8 cellular contexts compared by ENCODE assay signal in genomic region chr2:218272531-218273212, GRCh38. TPM values are rescaled to one million over a fixed set of nuclear protein-coding genes. Genes with fewer than 3 reads are reported as not detected.
A peak's percentile ranks its signal among the peaks of the same experiment; 100 is the strongest.
DNase-seq lines count a peak whose midpoint lies in the region; ATAC-seq and TF ChIP-seq lines count a peak whose summit lies in the region.

No MANE protein-coding gene starts in this region.

- no peak for TF ChIP-seq POLR2A in breast epithelium (IDR thresholded peaks at IDR 0.05)

- H3K36me3 ChIP-seq in Caco-2 (ENCODE audit: control insufficient read depth, insufficient read depth, low read length) (peaks cover 4% of the 10 kb centered on the region; the same call in 1 of the 2 replicates), WERI-Rb-1 (peaks cover 24% of the 10 kb centered on the region), breast epithelium (peaks cover 13% of the 10 kb centered on the region), kidney epithelial cell (ENCODE audit: control insufficient read depth, insufficient read depth, low read length) (peaks cover 2% of the 10 kb centered on the region)

- POLR2A ChIA-PET in Caco-2 (lab: Charles Lee), result interaction anchor here (0.8 to 1.5 kb wide), 2 partner anchors 14 to 20 kb away, joined by 3 to 5 read pairs; partner anchors contain the start of gene TMBIM1

- no peaks in the 10 kb centered on the region for H3K9me3 Mint-ChIP-seq in Caco-2 (ENCODE audit: unreplicated experiment)

- BruUV-seq in Caco-2 (replicated peaks; lab: Mats Ljungman, UMichigan), result no TSS peak

- H3K9me3 ChIP-seq in Caco-2 (no peaks in the 10 kb centered on the region), WERI-Rb-1 (ENCODE audit: severe bottlenecking) (no peaks in the 10 kb centered on the region), breast epithelium (no peaks in the 10 kb centered on the region)

- H3K4me3 ChIP-seq in Caco-2 (ENCODE audit: low read depth, low read length) (no peak overlapping the region), WERI-Rb-1 (ENCODE audit: low read depth, low read length) (no peak overlapping the region), breast epithelium (peak overlapping the region in 2 of 3 donors; percentile 13 to 90), kidney epithelial cell (ENCODE audit: low read depth, low read length) (no peak overlapping the region)

- no peaks in the 10 kb centered on the region for H3K27me3 Mint-ChIP-seq in Caco-2 (ENCODE audit: insufficient read depth, unreplicated experiment)

- CTCF ChIA-PET in Caco-2 (lab: Charles Lee), result interaction anchor here (0.6 to 7.0 kb wide), 5 partner anchors 18 to 125 kb away, joined by 3 to 121 read pairs (median 10); partner anchors contain the start of genes CATIP and TMBIM1

- DNase-seq in Caco-2, result peak; percentile 88 to 89
- DNase-seq in HCEC 1CT, result peak; percentile 91
- peak; percentile 80 for DNase-seq in NCI-H2171 treated with DMSO at 0.1 percent for 48 hours (lab: John Stamatoyannopoulos, UW)
- DNase-seq in WERI-Rb-1, result peak; percentile 74
- peak; percentile 84 to 85 for DNase-seq in breast epithelium (ENCODE audit: low spot score in 2 of 2)
- peak; percentile 75 for DNase-seq in kidney epithelial cell (ENCODE audit: low read depth)
- DNase-seq in stimulated activated CD4-positive, alpha-beta T cell treated with anti-CD3 and anti-CD28 coated beads, Interleukin-15, amount 100 ng/mL, for 24 hours, result peak; percentile 82

- peaks cover 4% of the 10 kb centered on the region; the same call in 1 of the 2 replicates for H3K4me1 ChIP-seq in Caco-2
- H3K4me1 ChIP-seq in breast epithelium, result peaks cover 8 to 19% of the 10 kb centered on the region in 2 donors

- H3K27ac Mint-ChIP-seq in Caco-2 (ENCODE audit: unreplicated experiment), result peak overlapping the region; percentile 15

- H3K4me1 Mint-ChIP-seq in Caco-2 (ENCODE audit: low read depth, unreplicated experiment), result peaks cover 13% of the 10 kb centered on the region

- TF ChIP-seq CTCF in Caco-2 (IDR thresholded peaks at IDR 0.05; ENCODE audit: insufficient read depth in 1 of 2, low read depth in 1 of 2, low read length in 1 of 2, severe bottlenecking in 1 of 2, unreplicated experiment in 1 of 2), result peak; percentile 87 to 94
- peak; percentile 87 for TF ChIP-seq CTCF in WERI-Rb-1 (IDR thresholded peaks at IDR 0.05; ENCODE audit: low read depth, low read length)
- TF ChIP-seq CTCF in breast epithelium (IDR thresholded peaks at IDR 0.05), result peak; percentile 79 to 93 (median 90)
- TF ChIP-seq CTCF in kidney epithelial cell (IDR thresholded peaks at IDR 0.05; ENCODE audit: insufficient read depth, low read length, poor library complexity, severe bottlenecking), result peak; percentile 94

- peaks cover 62% of the 10 kb centered on the region for H3K36me3 Mint-ChIP-seq in Caco-2 (ENCODE audit: insufficient read depth, unreplicated experiment)

- no peaks in the 10 kb centered on the region for H3K27me3 ChIP-seq in Caco-2 (replicated peaks; ENCODE audit: control insufficient read depth, insufficient read depth, low read length)
- no peaks in the 10 kb centered on the region for H3K27me3 ChIP-seq in WERI-Rb-1 (ENCODE audit: insufficient read depth, low read depth, severe bottlenecking)
- no peaks in the 10 kb centered on the region for H3K27me3 ChIP-seq in breast epithelium
- H3K27me3 ChIP-seq in kidney epithelial cell (ENCODE audit: control insufficient read depth, insufficient read depth, low read length), result no peaks in the 10 kb centered on the region

- H3K4me3 Mint-ChIP-seq in Caco-2 (ENCODE audit: unreplicated experiment), result peak overlapping the region; percentile 11

- intact Hi-C loops in Caco-2 (cut with micrococcal nuclease; ENCODE audit: unreplicated experiment), result loop anchor here (1.0 to 10.0 kb wide), 5 partner anchors 15 to 372 kb away; partner anchors contain the start of genes CATIP and TMBIM1
- intact Hi-C loops in breast epithelium (cut with DNase I; ENCODE audit: low total_unique reads), result no loop called here

- ATAC-seq in GM18517 (IDR thresholded peaks at IDR 0.05; ENCODE audit: unreplicated experiment), result no peak

- no peak overlapping the region for H3K27ac ChIP-seq in WERI-Rb-1
- H3K27ac ChIP-seq in breast epithelium, result peak overlapping the region; percentile 56 to 80

RNA-seq across cellular contexts. Expression of gene PNKD, which starts 2.4 kb away (rescaled TPM):
- total RNA-seq in Caco-2 (2022) (39.2 and 42.9 TPM in 2 replicates), breast epithelium (10 to 100 TPM; 30.2 to 48.3 (median 35.6) TPM), kidney epithelial cell (36.8 and 45.4 TPM in 2 replicates)

RNA-seq across cellular contexts. Expression of gene AAMP, which starts 2.7 kb away (rescaled TPM):
- 118 and 125 TPM in 2 replicates for total RNA-seq in Caco-2 (2022)
- 100 to 1,000 TPM; 150 to 164 (median 151) TPM for total RNA-seq in breast epithelium
- 173 and 174 TPM in 2 replicates for total RNA-seq in kidney epithelial cell

RNA-seq across cellular contexts. Expression of gene GPBAR1, which starts 11.9 kb away (rescaled TPM):
- 0.29 and 0.44 TPM in 2 replicates for total RNA-seq in Caco-2 (2022)
- 10 to 100 TPM in 1 of 3 donors, 1 to 10 TPM in 2; 5.2 to 22.2 (median 8.5) TPM for total RNA-seq in breast epithelium
- 0.92 TPM in 1 of 2 replicates, not detected in the other for total RNA-seq in kidney epithelial cell

RNA-seq across cellular contexts. Expression of gene TMBIM1, which starts 19.6 kb away (rescaled TPM):
- total RNA-seq in Caco-2 (2022) (168 and 175 TPM in 2 replicates), breast epithelium (100 to 1,000 TPM; 168 to 330 (median 170) TPM), kidney epithelial cell (155 and 160 TPM in 2 replicates)

RNA-seq across cellular contexts. Expression of gene ARPC2, which starts 55.7 kb away (rescaled TPM):
- total RNA-seq in Caco-2 (2022), result 284 and 290 TPM in 2 replicates
- 100 to 1,000 TPM; 212 to 336 (median 248) TPM for total RNA-seq in breast epithelium
- total RNA-seq in kidney epithelial cell, result 387 and 464 TPM in 2 replicates

Comparison
In these comparisons a context has a peak if more than half of its experiments do, and no peak if none do; other contexts are left out.
1. H3K4me3 ChIP-seq: peak in breast epithelium (2 of 3); none in Caco-2 (single experiment), WERI-Rb-1 (single experiment) and kidney epithelial cell (single experiment).
2. Peak in every context shown above with its lines, with median percentiles within 50 percentile points of each other: DNase-seq and CTCF ChIP-seq.